In the genomic region with DNA sequence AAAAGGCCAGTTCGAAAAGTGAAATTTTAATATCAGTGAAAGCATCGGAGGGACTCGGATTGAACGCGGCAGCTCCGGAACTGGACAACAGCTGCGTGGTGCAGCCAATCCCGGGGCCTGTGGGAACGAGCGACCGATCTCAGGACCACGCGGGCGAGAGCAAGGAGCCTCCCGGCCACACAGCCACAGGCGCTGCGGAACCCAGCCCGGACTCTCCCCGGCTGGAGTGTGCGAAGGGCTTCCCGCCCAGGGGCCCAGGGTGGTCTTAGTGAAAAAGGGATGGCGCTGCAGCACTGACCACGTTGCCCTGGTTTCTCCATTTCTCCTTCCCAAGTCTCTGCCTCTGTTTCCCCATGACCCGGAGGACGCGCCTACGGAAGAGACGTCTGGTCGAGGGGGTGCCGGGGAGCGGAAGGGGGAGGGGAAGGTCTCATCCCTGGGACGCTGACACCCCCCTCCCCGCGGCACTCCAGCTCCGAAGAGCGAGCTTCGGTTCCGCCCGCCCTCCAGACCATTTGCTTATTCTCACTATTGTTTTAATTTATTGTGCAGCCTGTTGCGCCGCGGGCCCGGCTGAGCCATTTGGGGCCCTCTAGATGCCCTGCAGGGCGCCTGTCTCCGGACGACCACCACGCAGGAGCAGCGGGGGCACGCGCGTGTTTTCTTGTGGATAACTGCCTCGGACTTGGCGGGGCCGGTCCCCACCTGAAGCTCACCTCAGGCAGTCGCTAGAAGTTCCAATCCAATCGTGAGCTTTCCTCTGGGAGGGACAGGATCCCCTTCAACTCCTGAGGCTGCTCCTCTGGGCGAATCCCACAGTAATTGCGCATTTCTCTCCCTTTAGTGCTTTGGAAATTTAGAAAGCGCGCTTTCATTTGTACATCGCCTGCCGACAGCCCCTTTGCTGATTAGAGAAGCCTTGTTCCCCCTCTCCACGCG, we compare ENCODE assay signal across 1 cellular context.
TF ChIP-seq lines count a peak whose summit lies in the region.

No MANE protein-coding gene starts in this region.

TF ChIP-seq in HepG2, 621 proteins besides CTCF, POLR2A, EP300 and RAD21 (continued from another document):
- TF ChIP-seq, protein P1, sequence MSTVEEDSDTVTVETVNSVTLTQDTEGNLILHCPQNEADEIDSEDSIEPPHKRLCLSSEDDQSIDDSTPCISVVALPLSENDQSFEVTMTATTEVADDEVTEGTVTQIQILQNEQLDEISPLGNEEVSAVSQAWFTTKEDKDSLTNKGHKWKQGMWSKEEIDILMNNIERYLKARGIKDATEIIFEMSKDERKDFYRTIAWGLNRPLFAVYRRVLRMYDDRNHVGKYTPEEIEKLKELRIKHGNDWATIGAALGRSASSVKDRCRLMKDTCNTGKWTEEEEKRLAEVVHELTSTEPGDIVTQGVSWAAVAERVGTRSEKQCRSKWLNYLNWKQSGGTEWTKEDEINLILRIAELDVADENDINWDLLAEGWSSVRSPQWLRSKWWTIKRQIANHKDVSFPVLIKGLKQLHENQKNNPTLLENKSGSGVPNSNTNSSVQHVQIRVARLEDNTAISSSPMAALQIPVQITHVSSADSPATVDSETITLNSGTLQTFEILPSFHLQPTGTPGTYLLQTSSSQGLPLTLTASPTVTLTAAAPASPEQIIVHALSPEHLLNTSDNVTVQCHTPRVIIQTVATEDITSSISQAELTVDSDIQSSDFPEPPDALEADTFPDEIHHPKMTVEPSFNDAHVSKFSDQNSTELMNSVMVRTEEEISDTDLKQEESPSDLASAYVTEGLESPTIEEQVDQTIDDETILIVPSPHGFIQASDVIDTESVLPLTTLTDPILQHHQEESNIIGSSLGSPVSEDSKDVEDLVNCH (CRISPR knock-in tag; IDR thresholded peaks at IDR 0.05), result no peak
- no peak for TF ChIP-seq ZNF761 (CRISPR knock-in tag; conservative IDR thresholded peaks at IDR 0.05)
- TF ChIP-seq, protein P2, sequence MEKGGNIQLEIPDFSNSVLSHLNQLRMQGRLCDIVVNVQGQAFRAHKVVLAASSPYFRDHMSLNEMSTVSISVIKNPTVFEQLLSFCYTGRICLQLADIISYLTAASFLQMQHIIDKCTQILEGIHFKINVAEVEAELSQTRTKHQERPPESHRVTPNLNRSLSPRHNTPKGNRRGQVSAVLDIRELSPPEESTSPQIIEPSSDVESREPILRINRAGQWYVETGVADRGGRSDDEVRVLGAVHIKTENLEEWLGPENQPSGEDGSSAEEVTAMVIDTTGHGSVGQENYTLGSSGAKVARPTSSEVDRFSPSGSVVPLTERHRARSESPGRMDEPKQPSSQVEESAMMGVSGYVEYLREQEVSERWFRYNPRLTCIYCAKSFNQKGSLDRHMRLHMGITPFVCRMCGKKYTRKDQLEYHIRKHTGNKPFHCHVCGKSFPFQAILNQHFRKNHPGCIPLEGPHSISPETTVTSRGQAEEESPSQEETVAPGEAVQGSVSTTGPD (CRISPR knock-in tag; IDR thresholded peaks at IDR 0.05), result no peak
- TF ChIP-seq, protein P3, sequence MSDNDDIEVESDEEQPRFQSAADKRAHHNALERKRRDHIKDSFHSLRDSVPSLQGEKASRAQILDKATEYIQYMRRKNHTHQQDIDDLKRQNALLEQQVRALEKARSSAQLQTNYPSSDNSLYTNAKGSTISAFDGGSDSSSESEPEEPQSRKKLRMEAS (IDR thresholded peaks at IDR 0.05), result no peak
- TF ChIP-seq ZNF282 (IDR thresholded peaks at IDR 0.05; ENCODE audit: partially characterized antibody), result no peak
- TF ChIP-seq ZNF530 (CRISPR knock-in tag; IDR thresholded peaks at IDR 0.05; ENCODE audit: low read depth), result no peak
